ENCODE assay signal across 8 cellular contexts in genomic region chr16:2752850-2753522, GRCh38. TPM values are rescaled to one million over a fixed set of nuclear protein-coding genes. Genes with fewer than 3 reads are reported as not detected.
DNase-seq lines count a peak whose midpoint lies in the region; ATAC-seq and TF ChIP-seq lines count a peak whose summit lies in the region.

No MANE protein-coding gene starts in this region.

- H3K4me1 Mint-ChIP-seq in WTC11 = peaks cover 38% of the 10 kb centered on the region
- H3K4me1 Mint-ChIP-seq in stimulated activated memory B cell treated with anti-CD40 and anti-IgM and Interleukin-4, amounts not matched to agents 10 μg/mL and 1 μg/mL and 100 μg/mL, for 72 hours = peaks cover 64% of the 10 kb centered on the region

- no peaks in the 10 kb centered on the region for H3K9me3 Mint-ChIP-seq in WTC11
- peaks cover 5% of the 10 kb centered on the region for H3K9me3 Mint-ChIP-seq in stimulated activated memory B cell treated with anti-CD40 and anti-IgM and Interleukin-4, amounts not matched to agents 10 μg/mL and 1 μg/mL and 100 μg/mL, for 72 hours

- POLR2A ChIA-PET in WTC11 (lab: Charles Lee) = interaction anchor here (0.6 to 1.3 kb wide), 6 partner anchors 10 to 508 kb away, joined by 3 to 4 read pairs (median 3); partner anchors contain the start of gene KCTD5

- peak overlapping the region; percentile 89 for H3K4me3 Mint-ChIP-seq in WTC11
- H3K4me3 Mint-ChIP-seq in stimulated activated memory B cell treated with anti-CD40 and anti-IgM and Interleukin-4, amounts not matched to agents 10 μg/mL and 1 μg/mL and 100 μg/mL, for 72 hours = peak overlapping the region; percentile 95

- CTCF ChIA-PET in WTC11 (lab: Charles Lee) = interaction anchor here (0.8 to 1.5 kb wide), 3 partner anchors 16 to 172 kb away, joined by 3 to 6 read pairs (median 4); no protein-coding TSS in a partner anchor

- H3K36me3 Mint-ChIP-seq in WTC11 = peaks cover 45% of the 10 kb centered on the region
- peaks cover 64% of the 10 kb centered on the region for H3K36me3 Mint-ChIP-seq in stimulated activated memory B cell treated with anti-CD40 and anti-IgM and Interleukin-4, amounts not matched to agents 10 μg/mL and 1 μg/mL and 100 μg/mL, for 72 hours

- peak; percentile 70 to 74 for DNase-seq in AML-193 (lab: John Stamatoyannopoulos, UW)
- DNase-seq in NCI-H2171 (lab: John Stamatoyannopoulos, UW) = peak; percentile 80
- DNase-seq in WTC11 (ENCODE audit: low spot score) = no peak
- peak; percentile 79 for DNase-seq in epidermal melanocyte (ENCODE audit: insufficient read length, low spot score)
- peak; percentile 83 for DNase-seq in midbrain (lab: John Stamatoyannopoulos, UW)

- peak overlapping the region; percentile 95 for H3K27ac Mint-ChIP-seq in WTC11
- peak overlapping the region; percentile 99 for H3K27ac Mint-ChIP-seq in stimulated activated memory B cell treated with anti-CD40 and anti-IgM and Interleukin-4, amounts not matched to agents 10 μg/mL and 1 μg/mL and 100 μg/mL, for 72 hours

- no peak for TF ChIP-seq CTCF in WTC11 (IDR thresholded peaks at IDR 0.05)

- no peaks in the 10 kb centered on the region for H3K27me3 Mint-ChIP-seq in WTC11 (ENCODE audit: low read depth)
- H3K27me3 Mint-ChIP-seq in stimulated activated memory B cell treated with anti-CD40 and anti-IgM and Interleukin-4, amounts not matched to agents 10 μg/mL and 1 μg/mL and 100 μg/mL, for 72 hours = no peaks in the 10 kb centered on the region

- peak; percentile 8 for ATAC-seq in GM18858 (IDR thresholded peaks at IDR 0.05; ENCODE audit: unreplicated experiment)
- peak; percentile 36 for ATAC-seq in HG03064 (IDR thresholded peaks at IDR 0.05; ENCODE audit: low read depth, unreplicated experiment)
- ATAC-seq in WTC11 = peak; percentile 29
- peak; percentile 74 for ATAC-seq in stimulated activated memory B cell treated with anti-CD40 and anti-IgM and Interleukin-4, amounts not matched to agents 10 μg/mL and 1 μg/mL and 100 μg/mL, for 72 hours

TF ChIP-seq in WTC11, 78 proteins besides CTCF, POLR2A, EP300 and RAD21:
- TF ChIP-seq RELA (CRISPR knock-in tag; IDR thresholded peaks at IDR 0.05; ENCODE audit: borderline replicate concordance) = no peak
- no peak for TF ChIP-seq SMAD4 (CRISPR knock-in tag; IDR thresholded peaks at IDR 0.05)
- TF ChIP-seq E2F5 (CRISPR knock-in tag; IDR thresholded peaks at IDR 0.05) = peak; percentile 5; the same call in 1 of the 2 replicates
- peak; percentile 40; the same call in 1 of the 2 replicates for TF ChIP-seq ZNF281 (CRISPR knock-in tag; IDR thresholded peaks at IDR 0.05)
- 0 out of 2 replicates have a peak, but pooled peaks have one; percentile 65 for TF ChIP-seq ZNF219 (CRISPR knock-in tag; IDR thresholded peaks at IDR 0.05; ENCODE audit: borderline replicate concordance)
- no peak for TF ChIP-seq SOX15 (CRISPR knock-in tag; IDR thresholded peaks at IDR 0.05)

RNA-seq across cellular contexts. Expression of gene SRRM2, which starts 0.5 kb away (rescaled TPM):
- 769 to 823 TPM (median 815 TPM) in 3 replicates for total RNA-seq in WTC11 (2021)

RNA-seq across cellular contexts. Expression of gene ELOB, which starts 24.1 kb away (rescaled TPM):
- 252 to 267 TPM (median 267 TPM) in 3 replicates for total RNA-seq in WTC11 (2021)

RNA-seq across cellular contexts. Expression of gene PRSS27, which starts 33.0 kb away (rescaled TPM):
- total RNA-seq in WTC11 (2021) = 5.1 to 5.4 TPM (median 5.1 TPM) in 3 replicates

RNA-seq across cellular contexts. Expression of gene PRSS33, which starts 34.4 kb away (rescaled TPM):
- total RNA-seq in WTC11 (2021) = 0.18 to 0.44 TPM (median 0.24 TPM) in 3 replicates

RNA-seq across cellular contexts. Expression of gene PRSS41, which starts 45.3 kb away (rescaled TPM):
- total RNA-seq in WTC11 (2021) = not detected in 3 replicates

Comparison
In these comparisons a context has a peak if more than half of its experiments do, and no peak if none do; other contexts are left out.
1. ATAC-seq: peak in every context shown above with its lines; median percentile 74 in stimulated activated memory B cell treated with anti-CD40 and anti-IgM and Interleukin-4, amounts not matched to agents 10 μg/mL and 1 μg/mL and 100 μg/mL, for 72 hours; 36 in HG03064; 29 in WTC11; 8 in GM18858.